12 cellular contexts compared by ENCODE assay signal in the genomic region with DNA sequence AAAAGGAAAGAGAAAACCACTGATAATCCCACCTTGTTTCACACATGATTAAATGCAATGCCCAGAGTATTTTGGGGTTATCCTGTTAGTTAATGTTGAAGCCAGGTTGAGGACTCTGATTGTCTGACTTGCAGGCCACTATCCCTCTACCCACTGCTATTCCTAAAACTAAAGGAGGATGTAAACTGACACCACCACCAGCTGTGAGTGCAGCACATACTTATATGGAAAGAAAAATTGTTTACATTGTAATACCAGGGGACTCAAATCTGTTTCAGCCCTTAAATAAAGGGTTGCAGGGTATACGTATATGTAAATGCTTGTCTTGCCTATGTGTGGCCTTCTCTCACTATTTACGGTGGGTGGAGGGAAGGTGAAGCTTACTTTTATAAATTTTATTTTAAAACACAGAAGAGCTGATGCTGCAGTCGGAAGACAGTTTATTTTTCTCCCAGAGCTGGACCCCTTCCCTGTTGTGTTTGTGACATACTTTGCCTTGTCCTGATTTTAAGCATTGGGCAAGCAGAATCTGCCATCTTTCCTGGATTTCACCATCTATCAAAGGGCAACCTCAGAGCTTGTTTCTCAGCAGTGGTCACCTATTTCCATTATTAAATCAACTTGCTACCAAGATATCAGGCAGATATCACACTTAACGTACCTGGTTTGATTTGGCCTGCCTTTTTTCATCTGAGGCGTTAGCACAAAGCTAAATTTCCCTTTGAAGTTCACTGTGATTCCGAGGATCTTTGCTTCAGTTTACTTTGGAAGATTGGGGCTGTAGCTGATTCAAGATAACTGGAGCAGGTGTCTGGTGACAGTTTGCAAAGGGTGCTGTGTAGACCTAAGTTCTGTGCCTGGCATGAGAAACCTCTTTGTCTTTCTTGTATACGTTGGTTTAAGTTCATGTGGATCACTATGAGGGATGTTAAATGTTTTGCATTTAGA. TPM values are rescaled to one million over a fixed set of nuclear protein-coding genes. Genes with fewer than 3 reads are reported as not detected.
DNase-seq lines count a peak whose midpoint lies in the region; ATAC-seq, FAIRE-seq and TF ChIP-seq lines count a peak whose summit lies in the region.
"Had no signal": no experiment of that assay in that cellular context is flagged by ENCODE, and none has a peak within 500 bp of the region (broad histone marks: within the 10 kb centered on the region; RNA-seq: fewer than 3 reads in every experiment).

No MANE protein-coding gene starts in this region.

- no peak overlapping the region for H2AFZ ChIP-seq in astrocyte (ENCODE audit: low read depth, low read length)

- H3K36me3 Mint-ChIP-seq in astrocyte (ENCODE audit: low read depth, unreplicated experiment): no peaks in the 10 kb centered on the region
- H3K36me3 Mint-ChIP-seq in activated naive CD4-positive, alpha-beta T cell treated with anti-CD3 and anti-CD28 coated beads, Interleukin-2, amount 10 ng/mL, durations not matched to agents 7 days and 5 days: no peaks in the 10 kb centered on the region
- H3K36me3 Mint-ChIP-seq in stimulated activated memory B cell treated with anti-CD40 and anti-IgM and Interleukin-4, amounts not matched to agents 10 μg/mL and 1 μg/mL and 100 μg/mL, for 72 hours: peaks cover 7% of the 10 kb centered on the region
- H3K36me3 Mint-ChIP-seq in CD4-positive, alpha-beta T cell (ENCODE audit: low read depth): no peaks in the 10 kb centered on the region

- DNase-seq in DMS53 (lab: John Stamatoyannopoulos, UW): peak; percentile 48
- DNase-seq in NCI-H187 (lab: John Stamatoyannopoulos, UW): peak; percentile 28 to 54
- peak; percentile 16 for DNase-seq in astrocyte (ENCODE audit: low read depth)
- DNase-seq in activated naive CD4-positive, alpha-beta T cell treated with anti-CD3 and anti-CD28 coated beads, Interleukin-2, amount 10 ng/mL, durations not matched to agents 7 days and 5 days: no peak
- no peak for DNase-seq in CD4-positive, alpha-beta T cell
- DNase-seq: pancreas, tibial artery had no signal

- H3K36me3 ChIP-seq in astrocyte (ENCODE audit: insufficient read depth, low read length) (no peaks in the 10 kb centered on the region), muscle layer of colon (ENCODE audit: insufficient read depth, low read length) (no peaks in the 10 kb centered on the region)
- H3K36me3 ChIP-seq: pancreas, tibial artery had no signal

- no peak overlapping the region for H3K27ac Mint-ChIP-seq in astrocyte (ENCODE audit: unreplicated experiment)
- no peak overlapping the region for H3K27ac Mint-ChIP-seq in activated naive CD4-positive, alpha-beta T cell treated with anti-CD3 and anti-CD28 coated beads, Interleukin-2, amount 10 ng/mL, durations not matched to agents 7 days and 5 days
- H3K27ac Mint-ChIP-seq in stimulated activated memory B cell treated with anti-CD40 and anti-IgM and Interleukin-4, amounts not matched to agents 10 μg/mL and 1 μg/mL and 100 μg/mL, for 72 hours: no peak overlapping the region
- no peak overlapping the region for H3K27ac Mint-ChIP-seq in CD4-positive, alpha-beta T cell

- no peak for FAIRE-seq in astrocyte (lab: Jason Lieb, UNC)
- FAIRE-seq: keratinocyte, pancreas had no signal

- intact Hi-C loops in CD4-positive, alpha-beta T cell (cut with DNase I, micrococcal nuclease): no loop called here

- H3K4me3 ChIP-seq in astrocyte (ENCODE audit: insufficient read depth, low read depth, low read length) (no peak overlapping the region), muscle layer of colon (ENCODE audit: low read depth in 1 of 2, low read length in 2 of 2) (no peak overlapping the region)
- H3K4me3 ChIP-seq: pancreas, tibial artery had no signal

- CTCF ChIA-PET in activated naive CD4-positive, alpha-beta T cell treated with anti-CD3 and anti-CD28 coated beads, Interleukin-2, amount 10 ng/mL, durations not matched to agents 7 days and 5 days (lab: Charles Lee): interaction anchor here (0.7 kb wide), 1 partner anchor 15 kb away, joined by 3 read pairs; no protein-coding TSS in a partner anchor
- CTCF ChIA-PET in CD4-positive, alpha-beta T cell (lab: Charles Lee): interaction anchor here (0.6 kb wide), 1 partner anchor 45 kb away, joined by 3 read pairs; no protein-coding TSS in a partner anchor

- H3K27me3 ChIP-seq in astrocyte (ENCODE audit: insufficient read depth, low read length) (no peaks in the 10 kb centered on the region), muscle layer of colon (ENCODE audit: control insufficient read depth in 1 of 2, insufficient read depth in 2 of 2, low read length in 2 of 2) (no peaks in the 10 kb centered on the region)
- H3K27me3 ChIP-seq in CD4-positive, alpha-beta T cell (ENCODE audit: control insufficient read depth, insufficient read depth, low read length): no peaks in the 10 kb centered on the region
- H3K27me3 ChIP-seq: pancreas, tibial artery had no signal

- peak overlapping the region; percentile 9 for H3K4me2 ChIP-seq in astrocyte (ENCODE audit: low read length)

- no peak for ATAC-seq in stimulated activated memory B cell treated with anti-CD40 and anti-IgM and Interleukin-4, amounts not matched to agents 10 μg/mL and 1 μg/mL and 100 μg/mL, for 72 hours
- no peak for ATAC-seq in GM18520 (IDR thresholded peaks at IDR 0.05; ENCODE audit: unreplicated experiment)
- no peak for ATAC-seq in CD4-positive, alpha-beta T cell (ENCODE audit: poor library complexity)

- peaks cover 31% of the 10 kb centered on the region for H4K20me1 ChIP-seq in astrocyte (ENCODE audit: insufficient read depth, low read length)

- peaks cover 54% of the 10 kb centered on the region for H3K79me2 ChIP-seq in astrocyte (ENCODE audit: insufficient read depth, low read length)

- TF ChIP-seq CTCF in astrocyte (IDR thresholded peaks at IDR 0.05; ENCODE audit: insufficient read depth, low read depth, low read length): no peak
- TF ChIP-seq CTCF in CD4-positive, alpha-beta T cell (IDR thresholded peaks at IDR 0.05): no peak

- H3K27ac ChIP-seq in astrocyte (ENCODE audit: low read depth, low read length) (no peak overlapping the region), muscle layer of colon (ENCODE audit: low read depth, low read length) (peak overlapping the region; percentile 47)
- no peak overlapping the region for H3K27ac ChIP-seq in CD4-positive, alpha-beta T cell (ENCODE audit: low read depth, low read length)
- H3K27ac ChIP-seq: epithelial cell of prostate, pancreas had no signal

- H3K9ac ChIP-seq in astrocyte (ENCODE audit: low read length): no peak overlapping the region
- no peak overlapping the region for H3K9ac ChIP-seq in muscle layer of colon (ENCODE audit: low read length)

- H3K4me3 Mint-ChIP-seq in astrocyte (ENCODE audit: unreplicated experiment): no peak overlapping the region
- H3K4me3 Mint-ChIP-seq in activated naive CD4-positive, alpha-beta T cell treated with anti-CD3 and anti-CD28 coated beads, Interleukin-2, amount 10 ng/mL, durations not matched to agents 7 days and 5 days: no peak overlapping the region
- no peak overlapping the region for H3K4me3 Mint-ChIP-seq in stimulated activated memory B cell treated with anti-CD40 and anti-IgM and Interleukin-4, amounts not matched to agents 10 μg/mL and 1 μg/mL and 100 μg/mL, for 72 hours
- no peak overlapping the region for H3K4me3 Mint-ChIP-seq in CD4-positive, alpha-beta T cell

- H3K4me1 ChIP-seq in astrocyte (ENCODE audit: insufficient read depth, low read length) (peaks cover 6% of the 10 kb centered on the region), muscle layer of colon (ENCODE audit: insufficient read depth, low read length) (peaks cover 82% of the 10 kb centered on the region)

- H3K4me1 Mint-ChIP-seq in astrocyte (ENCODE audit: low read depth, unreplicated experiment): peaks cover 35% of the 10 kb centered on the region
- no peaks in the 10 kb centered on the region for H3K4me1 Mint-ChIP-seq in activated naive CD4-positive, alpha-beta T cell treated with anti-CD3 and anti-CD28 coated beads, Interleukin-2, amount 10 ng/mL, durations not matched to agents 7 days and 5 days
- H3K4me1 Mint-ChIP-seq in stimulated activated memory B cell treated with anti-CD40 and anti-IgM and Interleukin-4, amounts not matched to agents 10 μg/mL and 1 μg/mL and 100 μg/mL, for 72 hours: peaks cover 58% of the 10 kb centered on the region
- H3K4me1 Mint-ChIP-seq in CD4-positive, alpha-beta T cell (ENCODE audit: low read depth): peaks cover 12% of the 10 kb centered on the region

- H3K27me3 Mint-ChIP-seq in astrocyte (ENCODE audit: low read depth, unreplicated experiment): no peaks in the 10 kb centered on the region
- no peaks in the 10 kb centered on the region for H3K27me3 Mint-ChIP-seq in activated naive CD4-positive, alpha-beta T cell treated with anti-CD3 and anti-CD28 coated beads, Interleukin-2, amount 10 ng/mL, durations not matched to agents 7 days and 5 days
- H3K27me3 Mint-ChIP-seq in stimulated activated memory B cell treated with anti-CD40 and anti-IgM and Interleukin-4, amounts not matched to agents 10 μg/mL and 1 μg/mL and 100 μg/mL, for 72 hours: no peaks in the 10 kb centered on the region
- no peaks in the 10 kb centered on the region for H3K27me3 Mint-ChIP-seq in CD4-positive, alpha-beta T cell

- H3K9me3 Mint-ChIP-seq in astrocyte (ENCODE audit: unreplicated experiment): no peaks in the 10 kb centered on the region
- H3K9me3 Mint-ChIP-seq in activated naive CD4-positive, alpha-beta T cell treated with anti-CD3 and anti-CD28 coated beads, Interleukin-2, amount 10 ng/mL, durations not matched to agents 7 days and 5 days: no peaks in the 10 kb centered on the region
- no peaks in the 10 kb centered on the region for H3K9me3 Mint-ChIP-seq in stimulated activated memory B cell treated with anti-CD40 and anti-IgM and Interleukin-4, amounts not matched to agents 10 μg/mL and 1 μg/mL and 100 μg/mL, for 72 hours
- no peaks in the 10 kb centered on the region for H3K9me3 Mint-ChIP-seq in CD4-positive, alpha-beta T cell

- no peaks in the 10 kb centered on the region for H3K9me3 ChIP-seq in astrocyte (ENCODE audit: insufficient read depth, low read depth, low read length)
- no peaks in the 10 kb centered on the region for H3K9me3 ChIP-seq in muscle layer of colon (ENCODE audit: low read length)
- H3K9me3 ChIP-seq in CD4-positive, alpha-beta T cell (ENCODE audit: control insufficient read depth, low read length): no peaks in the 10 kb centered on the region
- H3K9me3 ChIP-seq: pancreas, tibial artery had no signal

- POLR2A ChIA-PET in CD4-positive, alpha-beta T cell (lab: Charles Lee): no interaction called here

RNA-seq across cellular contexts. Expression of gene DAAM1, which starts 25.2 kb away (rescaled TPM):
- 38.0 and 44.8 TPM in 2 replicates for total RNA-seq in astrocyte
- 1 to 10 TPM; 7.4 to 8.8 TPM for total RNA-seq in CD4-positive, alpha-beta T cell

Comparison
In these comparisons a context has a peak if more than half of its experiments do, and no peak if none do; other contexts are left out.
1. DNase-seq: peak in DMS53 (single experiment), NCI-H187 (2 of 2) and astrocyte (single experiment); none in activated naive CD4-positive, alpha-beta T cell treated with anti-CD3 and anti-CD28 coated beads, Interleukin-2, amount 10 ng/mL, durations not matched to agents 7 days and 5 days (single experiment) and CD4-positive, alpha-beta T cell (0 of 10).